21 cellular contexts compared by ENCODE assay signal in the genomic region with DNA sequence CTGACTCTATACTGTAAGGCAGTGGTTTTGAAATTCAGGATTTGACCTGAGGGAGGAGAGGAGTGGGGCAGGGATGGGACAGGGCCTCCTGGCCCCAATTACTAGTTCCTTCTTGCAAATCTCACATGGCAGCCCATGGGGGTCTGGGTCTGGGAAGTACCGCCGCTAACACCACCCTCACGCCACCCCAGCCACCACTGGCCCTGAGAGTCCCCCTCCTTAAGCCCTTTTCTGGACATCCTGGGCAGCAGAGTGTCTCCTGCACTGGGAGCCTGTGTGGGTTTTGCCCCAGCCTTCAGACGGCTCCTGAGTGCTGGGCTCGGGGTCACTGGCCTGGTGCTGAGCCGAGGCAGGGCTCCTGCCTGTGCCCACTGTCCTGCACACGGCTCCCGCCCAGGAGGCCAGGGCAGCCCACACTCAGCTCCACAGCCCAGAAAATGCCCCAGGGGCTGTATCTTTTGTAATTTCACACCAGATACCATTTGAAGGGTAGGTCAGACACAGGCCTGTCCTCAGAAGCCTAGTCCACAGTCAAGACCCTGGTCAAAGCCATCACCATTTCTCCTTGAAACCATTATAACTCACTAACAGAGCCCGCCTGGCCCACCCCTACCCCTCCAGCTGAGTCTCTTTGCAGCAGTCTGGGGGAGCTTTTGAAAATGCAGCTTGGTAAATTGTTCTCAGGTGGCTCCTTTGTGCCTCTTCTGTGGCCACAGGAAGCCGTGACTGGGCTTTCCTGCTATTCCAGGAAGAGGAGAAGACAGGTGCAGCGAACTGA. TPM values are rescaled to one million over a fixed set of nuclear protein-coding genes. Genes with fewer than 3 reads are reported as not detected.
A peak's percentile ranks its signal among the peaks of the same experiment; 100 is the strongest.
DNase-seq lines count a peak whose midpoint lies in the region; ATAC-seq and TF ChIP-seq lines count a peak whose summit lies in the region.
"Had no signal": no experiment of that assay in that cellular context is flagged by ENCODE, and none has a peak within 500 bp of the region (broad histone marks: within the 10 kb centered on the region; RNA-seq: fewer than 3 reads in every experiment).

No MANE protein-coding gene starts in this region.

- H3K27me3 Mint-ChIP-seq in brain (no peaks in the 10 kb centered on the region), CD14-positive monocyte (ENCODE audit: low read depth in 3 of 3) (peaks cover 0 to 3% (median 0%) of the 10 kb centered on the region in 3 donors)
- H3K27me3 Mint-ChIP-seq: activated CD4-positive, alpha-beta T cell treated with anti-CD3 and anti-CD28 coated beads for 36 hours; activated naive CD8-positive, alpha-beta T cell treated with anti-CD3 and anti-CD28 coated beads, Interleukin-2, amount 10 ng/mL, durations not matched to agents 7 days and 5 days had no signal

- peak; percentile 10 for DNase-seq in NCI-H748 (lab: John Stamatoyannopoulos, UW; ENCODE audit: unreplicated experiment)
- DNase-seq in NCI-H748 treated with DMSO at 0.1 percent for 48 hours (lab: John Stamatoyannopoulos, UW) = no peak
- peak; percentile 29 for DNase-seq in NCI-H2081 treated with DMSO at 0.1 percent for 48 hours (lab: John Stamatoyannopoulos, UW)
- DNase-seq in retina = peak; percentile 25
- no peak for DNase-seq in GF-D8 (lab: John Stamatoyannopoulos, UW)
- DNase-seq in CD14-positive monocyte (ENCODE audit: low spot score) = no peak
- DNase-seq: activated CD4-positive, alpha-beta T cell treated with anti-CD3 and anti-CD28 coated beads for 36 hours; activated naive CD8-positive, alpha-beta T cell treated with anti-CD3 and anti-CD28 coated beads, Interleukin-2, amount 10 ng/mL, durations not matched to agents 7 days and 5 days; AML-193; effector CD8-positive, alpha-beta T cell; EL; GM23248; hypothalamus; NCI-H526 treated with DMSO at 0.1 percent for 48 hours; stimulated activated CD4-positive, alpha-beta T cell treated with anti-CD3 and anti-CD28 coated beads, Interleukin-4, amount 100 ng/mL, for 24 hours; stomach; T-helper 1 cell had no signal

- H3K27ac Mint-ChIP-seq in brain (peak overlapping the region in 3 of 5 experiments; percentile 40 to 86 (median 79)), CD14-positive monocyte (no peak overlapping the region)
- H3K27ac Mint-ChIP-seq: activated CD4-positive, alpha-beta T cell treated with anti-CD3 and anti-CD28 coated beads for 36 hours; activated naive CD8-positive, alpha-beta T cell treated with anti-CD3 and anti-CD28 coated beads, Interleukin-2, amount 10 ng/mL, durations not matched to agents 7 days and 5 days; activated T-helper 2 cell treated with anti-CD3 and anti-CD28 coated beads, Interferon-gamma antibody, Interleukin-2, Interleukin-4, amounts not matched to agents 10 μg/mL and 5 μg/mL and 100 μg/mL, durations not matched to agents 14 hours and 24 hours and 36 hours; neural progenitor cell had no signal

- H3K9me3 Mint-ChIP-seq in brain (no peaks in the 10 kb centered on the region), CD14-positive monocyte (no peaks in the 10 kb centered on the region)
- H3K9me3 Mint-ChIP-seq: activated naive CD8-positive, alpha-beta T cell treated with anti-CD3 and anti-CD28 coated beads, Interleukin-2, amount 10 ng/mL, durations not matched to agents 7 days and 5 days; activated T-helper 2 cell treated with anti-CD3 and anti-CD28 coated beads, Interferon-gamma antibody, Interleukin-2, Interleukin-4, amounts not matched to agents 10 μg/mL and 5 μg/mL and 100 μg/mL, durations not matched to agents 14 hours and 24 hours and 36 hours; neural progenitor cell had no signal

- no peak for ATAC-seq in HG02678 (IDR thresholded peaks at IDR 0.05; ENCODE audit: unreplicated experiment)
- ATAC-seq: activated CD4-positive, alpha-beta T cell treated with anti-CD3 and anti-CD28 coated beads for 36 hours had no signal

- H3K4me1 Mint-ChIP-seq in brain = peaks cover 30% of the 10 kb centered on the region
- H3K4me1 Mint-ChIP-seq in CD14-positive monocyte = peaks cover under 1% of the 10 kb centered on the region
- H3K4me1 Mint-ChIP-seq: activated CD4-positive, alpha-beta T cell treated with anti-CD3 and anti-CD28 coated beads for 36 hours had no signal

- no peak for TF ChIP-seq CTCF in brain (conservative IDR thresholded peaks at IDR 0.05)
- TF ChIP-seq CTCF in CD14-positive monocyte (IDR thresholded peaks at IDR 0.05) = no peak

- intact Hi-C loops in CD14-positive monocyte (cut with micrococcal nuclease) = no loop called here

- no peaks in the 10 kb centered on the region for H3K36me3 Mint-ChIP-seq in brain
- H3K36me3 Mint-ChIP-seq in CD14-positive monocyte = no peaks in the 10 kb centered on the region
- H3K36me3 Mint-ChIP-seq: activated naive CD8-positive, alpha-beta T cell treated with anti-CD3 and anti-CD28 coated beads, Interleukin-2, amount 10 ng/mL, durations not matched to agents 7 days and 5 days; neural progenitor cell had no signal

- H3K4me3 Mint-ChIP-seq in brain = no peak overlapping the region
- no peak overlapping the region for H3K4me3 Mint-ChIP-seq in CD14-positive monocyte
- H3K4me3 Mint-ChIP-seq: activated CD4-positive, alpha-beta T cell treated with anti-CD3 and anti-CD28 coated beads for 36 hours; activated naive CD8-positive, alpha-beta T cell treated with anti-CD3 and anti-CD28 coated beads, Interleukin-2, amount 10 ng/mL, durations not matched to agents 7 days and 5 days; neural progenitor cell had no signal

RNA-seq across cellular contexts. Expression of gene CYP27C1, which starts 55.1 kb away (rescaled TPM):
- polyA plus RNA-seq in brain (ENCODE audit: insufficient read depth, low read depth, low replicate concordance) = not detected
- not detected for polyA plus RNA-seq in CD14-positive monocyte

RNA-seq across cellular contexts. Expression of gene BIN1, which starts 58.0 kb away (rescaled TPM):
- polyA plus RNA-seq in brain (ENCODE audit: insufficient read depth, low read depth, low replicate concordance) = 145 TPM
- 1 to 10 TPM; 4.1 to 7.5 TPM for polyA plus RNA-seq in CD14-positive monocyte

Comparison
In these comparisons a context has a peak if more than half of its experiments do, and no peak if none do; other contexts are left out.
1. DNase-seq: peak in NCI-H748 (single experiment), NCI-H2081 treated with DMSO at 0.1 percent for 48 hours (single experiment) and retina (single experiment); none in NCI-H748 treated with DMSO at 0.1 percent for 48 hours (single experiment), GF-D8 (single experiment) and CD14-positive monocyte (single experiment).
2. H3K27ac Mint-ChIP-seq: peak in brain (3 of 5); none in CD14-positive monocyte (0 of 7).
3. RNA of gene BIN1, which starts 58.0 kb away (polyA plus RNA-seq): 145 TPM in brain (single experiment); 4.1 to 7.5 TPM in CD14-positive monocyte; every median in the first group is over 10 times any median in the second.